In the genomic region with DNA sequence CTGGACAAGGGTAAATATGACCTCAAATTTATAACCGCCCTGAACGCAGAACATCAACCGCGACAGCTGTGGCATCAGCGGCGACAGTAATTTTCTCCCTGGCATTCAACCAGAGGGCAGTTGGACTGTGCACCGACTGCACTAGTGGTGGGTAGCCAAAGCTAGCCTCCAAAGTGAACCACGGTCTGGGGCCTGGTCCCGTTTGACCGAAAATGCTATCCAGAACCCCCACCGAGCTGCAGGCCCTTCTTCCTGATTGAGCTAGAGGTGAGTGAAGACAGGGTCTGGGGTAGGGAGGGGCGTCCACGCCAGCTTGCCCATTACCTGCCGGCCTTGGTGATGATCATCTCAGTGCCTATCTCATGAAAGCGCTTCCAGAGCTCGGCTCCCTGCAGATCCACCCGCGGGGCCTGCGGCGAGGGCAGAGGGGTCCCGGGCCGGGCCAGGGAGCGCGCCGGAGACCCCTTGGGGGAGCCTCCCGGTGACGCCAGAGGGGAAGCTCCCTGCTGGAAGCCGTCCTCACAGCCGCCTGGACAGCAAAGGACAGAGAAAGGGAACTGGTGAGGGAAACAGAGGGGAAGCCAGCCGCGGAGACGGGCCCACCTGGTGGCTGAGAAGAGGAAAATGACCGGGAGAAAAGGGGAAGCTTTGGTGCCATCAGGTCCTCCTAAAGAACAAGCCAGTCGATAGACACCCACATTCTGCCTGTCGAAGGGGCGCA, we compare ENCODE assay signal across 9 cellular contexts. TPM values are rescaled to one million over a fixed set of nuclear protein-coding genes. Genes with fewer than 3 reads are reported as not detected.
DNase-seq lines count a peak whose midpoint lies in the region; TF ChIP-seq lines count a peak whose summit lies in the region.
"Had no signal": no experiment of that assay in that cellular context is flagged by ENCODE, and none has a peak within 500 bp of the region (broad histone marks: within the 10 kb centered on the region; RNA-seq: fewer than 3 reads in every experiment).

No MANE protein-coding gene starts in this region.

- H3K4me3 Mint-ChIP-seq in activated T-helper 1 cell treated with anti-CD3 and anti-CD28 coated beads, Interleukin-12 subunit alpha, Interleukin-12 subunit beta, Interleukin-2, Interleukin-4 antibody, amounts not matched to agents 30 ng/mL and 10 ng/mL and 1 ng/mL, durations not matched to agents 14 hours and 24 hours and 36 hours, result no peak overlapping the region

- H3K4me1 ChIP-seq in adrenal gland (replicated peaks in 1 of 2), result no peaks in the 10 kb centered on the region
- H3K4me1 ChIP-seq in iPS-15b (ENCODE audit: control insufficient read depth, insufficient read depth, low read length), result no peaks in the 10 kb centered on the region
- peaks cover 21% of the 10 kb centered on the region for H3K4me1 ChIP-seq in suprapubic skin

- no peak for TF ChIP-seq EP300 in suprapubic skin (IDR thresholded peaks at IDR 0.05)

- H3K4me1 Mint-ChIP-seq in activated T-helper 1 cell treated with anti-CD3 and anti-CD28 coated beads, Interleukin-12 subunit alpha, Interleukin-12 subunit beta, Interleukin-2, Interleukin-4 antibody, amounts not matched to agents 30 ng/mL and 10 ng/mL and 1 ng/mL, durations not matched to agents 14 hours and 24 hours and 36 hours (ENCODE audit: low read depth), result peaks cover 6% of the 10 kb centered on the region

- H3K27me3 ChIP-seq in adrenal gland (peaks cover 52% of the 10 kb centered on the region), iPS-15b (ENCODE audit: control insufficient read depth, insufficient read depth, low read length) (peaks cover 76% of the 10 kb centered on the region), suprapubic skin (peaks cover 80% of the 10 kb centered on the region)

- H3K4me3 ChIP-seq in HFF-Myc (replicated peaks; ENCODE audit: low read depth, low read length) (peak overlapping the region; percentile 81), adrenal gland (peak overlapping the region in 2 of 4 donors; percentile 5 to 55), iPS-15b (ENCODE audit: low read depth, low read length) (peak overlapping the region; percentile 54), suprapubic skin (peak overlapping the region; percentile 61)

- DNase-seq in HFF-Myc (ENCODE audit: extremely low read depth, low read depth) (no peak), adrenal gland (peak in 1 of 7 donors; percentile 13), suprapubic skin (ENCODE audit: low spot score in 2 of 2) (peak in 1 of 2 donors; percentile 81), occipital lobe (lab: John Stamatoyannopoulos, UW) (no peak), NOMO-1 treated with dmso at 0.1 percent for 144 hours (lab: John Stamatoyannopoulos, UW; ENCODE audit: unreplicated experiment) (no peak), foreskin melanocyte (no peak)
- no peak for DNase-seq in activated T-helper 1 cell treated with anti-CD3 and anti-CD28 coated beads, Interleukin-12 subunit alpha, Interleukin-12 subunit beta, Interleukin-2, Interleukin-4 antibody, amounts not matched to agents 30 ng/mL and 10 ng/mL and 1 ng/mL, durations not matched to agents 14 hours and 24 hours and 36 hours (ENCODE audit: low spot score)
- DNase-seq: activated CD4-positive, alpha-beta T cell treated with anti-CD3 and anti-CD28 coated beads, Interleukin-2, amount 50 U/mL, for 4 hours had no signal

- intact Hi-C loops in adrenal gland (cut with DNase I), result no loop called here
- intact Hi-C loops in activated T-helper 1 cell treated with anti-CD3 and anti-CD28 coated beads, Interleukin-12 subunit alpha, Interleukin-12 subunit beta, Interleukin-2, Interleukin-4 antibody, amounts not matched to agents 30 ng/mL and 10 ng/mL and 1 ng/mL, durations not matched to agents 14 hours and 24 hours and 36 hours (cut with micrococcal nuclease), result loop anchor here (10.0 kb wide), 3 partner anchors 562 to 1058 kb away; a partner anchor contains a TSS

- 7 to 17% (median 8%) methylated on average over 26 to 36 of the region's 36 CpGs for WGBS in adrenal gland, 4 donors
- WGBS in suprapubic skin, result 9% methylated on average over 16 of the region's 36 CpGs

- no peaks in the 10 kb centered on the region for H3K9me3 ChIP-seq in adrenal gland (replicated peaks in 1 of 3)
- no peaks in the 10 kb centered on the region for H3K9me3 ChIP-seq in iPS-15b (ENCODE audit: control insufficient read depth, insufficient read depth, low read length)
- no peaks in the 10 kb centered on the region for H3K9me3 ChIP-seq in suprapubic skin

- no peak for TF ChIP-seq CTCF in HFF-Myc (IDR thresholded peaks at IDR 0.05; ENCODE audit: low read depth, low read length, missing control alignments)
- TF ChIP-seq CTCF in adrenal gland (IDR thresholded peaks at IDR 0.05), result no peak
- no peak for TF ChIP-seq CTCF in suprapubic skin (IDR thresholded peaks at IDR 0.05)

- peaks cover under 1% of the 10 kb centered on the region for H3K9me3 Mint-ChIP-seq in activated T-helper 1 cell treated with anti-CD3 and anti-CD28 coated beads, Interleukin-12 subunit alpha, Interleukin-12 subunit beta, Interleukin-2, Interleukin-4 antibody, amounts not matched to agents 30 ng/mL and 10 ng/mL and 1 ng/mL, durations not matched to agents 14 hours and 24 hours and 36 hours

- H3K36me3 ChIP-seq in adrenal gland (replicated peaks in 1 of 2) (no peaks in the 10 kb centered on the region), iPS-15b (ENCODE audit: control insufficient read depth, insufficient read depth, low read length) (no peaks in the 10 kb centered on the region), suprapubic skin (no peaks in the 10 kb centered on the region)

- H3K27ac Mint-ChIP-seq in activated T-helper 1 cell treated with anti-CD3 and anti-CD28 coated beads, Interleukin-12 subunit alpha, Interleukin-12 subunit beta, Interleukin-2, Interleukin-4 antibody, amounts not matched to agents 30 ng/mL and 10 ng/mL and 1 ng/mL, durations not matched to agents 14 hours and 24 hours and 36 hours, result no peak overlapping the region

- peaks cover 5% of the 10 kb centered on the region for H3K36me3 Mint-ChIP-seq in activated T-helper 1 cell treated with anti-CD3 and anti-CD28 coated beads, Interleukin-12 subunit alpha, Interleukin-12 subunit beta, Interleukin-2, Interleukin-4 antibody, amounts not matched to agents 30 ng/mL and 10 ng/mL and 1 ng/mL, durations not matched to agents 14 hours and 24 hours and 36 hours (ENCODE audit: low read depth)

- H3K27ac ChIP-seq in adrenal gland, result peak overlapping the region in 4 of 5 donors; percentile 42 to 88 (median 70)
- peak overlapping the region; percentile 85 for H3K27ac ChIP-seq in suprapubic skin

- H3K9ac ChIP-seq in iPS-15b (ENCODE audit: low read depth, low read length), result no peak overlapping the region

- peaks cover 47% of the 10 kb centered on the region for H3K27me3 Mint-ChIP-seq in activated T-helper 1 cell treated with anti-CD3 and anti-CD28 coated beads, Interleukin-12 subunit alpha, Interleukin-12 subunit beta, Interleukin-2, Interleukin-4 antibody, amounts not matched to agents 30 ng/mL and 10 ng/mL and 1 ng/mL, durations not matched to agents 14 hours and 24 hours and 36 hours (ENCODE audit: insufficient read depth)

- TF ChIP-seq POLR2A in adrenal gland (IDR thresholded peaks at IDR 0.05), result no peak
- TF ChIP-seq POLR2A in suprapubic skin (IDR thresholded peaks at IDR 0.05), result no peak

RNA-seq across cellular contexts. Expression of a gene that starts 2.0 kb away (rescaled TPM):
- total RNA-seq in adrenal gland (10 to 100 TPM in 1 of 8 donors, 1 to 10 TPM in 7; 2.1 to 10.4 (median 3.2) TPM), suprapubic skin (1 to 10 TPM in 3 of 4 donors, under 1 TPM in 1; 0.62 to 4.2 (median 2.7) TPM), occipital lobe (7.8 TPM)
- polyA plus RNA-seq in adrenal gland, result 1 to 10 TPM; 1.0 to 6.3 (median 2.1) TPM
- not detected in 2 replicates for total RNA-seq in activated T-helper 1 cell treated with anti-CD3 and anti-CD28 coated beads, Interleukin-12 subunit alpha, Interleukin-12 subunit beta, Interleukin-2, Interleukin-4 antibody, amounts not matched to agents 30 ng/mL and 10 ng/mL and 1 ng/mL, durations not matched to agents 14 hours and 24 hours and 36 hours
